Comparison of ENCODE assay signal across 1 cellular context in the genomic region with DNA sequence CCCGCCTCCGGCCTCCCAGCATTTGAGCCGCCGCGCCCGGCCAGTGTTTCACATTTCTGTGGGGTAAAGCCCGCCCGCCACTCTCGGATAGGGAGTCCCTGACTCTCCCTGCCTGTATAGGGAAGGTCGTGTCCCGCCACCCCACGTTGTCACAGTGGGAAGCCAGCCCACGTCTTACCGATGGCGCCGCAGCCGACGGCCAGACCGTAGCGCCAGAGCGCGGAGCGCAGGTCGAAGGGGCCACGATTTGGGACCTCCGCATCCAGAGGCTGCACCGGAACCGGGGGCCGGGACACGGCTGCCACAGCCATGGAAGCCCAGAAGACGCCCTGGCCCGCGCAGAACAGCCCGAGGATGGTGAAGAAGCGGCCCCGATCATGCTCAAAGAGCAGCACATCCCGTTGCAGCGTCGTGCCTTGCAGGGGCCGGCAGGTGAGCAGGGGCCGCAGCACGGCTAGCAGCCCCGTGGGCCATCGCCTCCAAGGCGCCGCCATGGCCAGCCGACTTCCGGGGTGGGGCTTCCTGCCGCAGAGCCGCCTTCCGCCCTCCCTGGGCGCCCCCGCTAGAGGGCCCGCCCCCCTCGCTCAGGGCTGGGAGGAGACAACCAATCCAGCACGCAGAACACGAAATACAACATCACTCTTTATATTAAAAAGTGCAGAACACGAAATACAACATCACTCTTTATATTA.
TF ChIP-seq lines count a peak whose summit lies in the region.

A gene with protein sequence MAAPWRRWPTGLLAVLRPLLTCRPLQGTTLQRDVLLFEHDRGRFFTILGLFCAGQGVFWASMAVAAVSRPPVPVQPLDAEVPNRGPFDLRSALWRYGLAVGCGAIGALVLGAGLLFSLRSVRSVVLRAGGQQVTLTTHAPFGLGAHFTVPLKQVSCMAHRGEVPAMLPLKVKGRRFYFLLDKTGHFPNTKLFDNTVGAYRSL (minus strand): TSS at position 506 of the 692 bp plus-strand sequence. CDS start 12 bp downstream, at position 494.

TF ChIP-seq in GM12878, 131 proteins besides CTCF, POLR2A, EP300 and RAD21 (continued from another document):
- TF ChIP-seq, protein P1, sequence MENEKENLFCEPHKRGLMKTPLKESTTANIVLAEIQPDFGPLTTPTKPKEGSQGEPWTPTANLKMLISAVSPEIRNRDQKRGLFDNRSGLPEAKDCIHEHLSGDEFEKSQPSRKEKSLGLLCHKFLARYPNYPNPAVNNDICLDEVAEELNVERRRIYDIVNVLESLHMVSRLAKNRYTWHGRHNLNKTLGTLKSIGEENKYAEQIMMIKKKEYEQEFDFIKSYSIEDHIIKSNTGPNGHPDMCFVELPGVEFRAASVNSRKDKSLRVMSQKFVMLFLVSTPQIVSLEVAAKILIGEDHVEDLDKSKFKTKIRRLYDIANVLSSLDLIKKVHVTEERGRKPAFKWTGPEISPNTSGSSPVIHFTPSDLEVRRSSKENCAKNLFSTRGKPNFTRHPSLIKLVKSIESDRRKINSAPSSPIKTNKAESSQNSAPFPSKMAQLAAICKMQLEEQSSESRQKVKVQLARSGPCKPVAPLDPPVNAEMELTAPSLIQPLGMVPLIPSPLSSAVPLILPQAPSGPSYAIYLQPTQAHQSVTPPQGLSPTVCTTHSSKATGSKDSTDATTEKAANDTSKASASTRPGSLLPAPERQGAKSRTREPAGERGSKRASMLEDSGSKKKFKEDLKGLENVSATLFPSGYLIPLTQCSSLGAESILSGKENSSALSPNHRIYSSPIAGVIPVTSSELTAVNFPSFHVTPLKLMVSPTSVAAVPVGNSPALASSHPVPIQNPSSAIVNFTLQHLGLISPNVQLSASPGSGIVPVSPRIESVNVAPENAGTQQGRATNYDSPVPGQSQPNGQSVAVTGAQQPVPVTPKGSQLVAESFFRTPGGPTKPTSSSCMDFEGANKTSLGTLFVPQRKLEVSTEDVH (IDR thresholded peaks at IDR 0.05; ENCODE audit: low read depth, partially characterized antibody): no peak
- no peak for TF ChIP-seq ZNF622 (IDR thresholded peaks at IDR 0.05)
- TF ChIP-seq SIX5 (IDR thresholded peaks at IDR 0.05; ENCODE audit: low read depth, low read length, severe bottlenecking): no peak
- TF ChIP-seq SMARCA5 (IDR thresholded peaks at IDR 0.05): peak; percentile 46; the same call in 1 of the 2 replicates
- peak; percentile 28 for TF ChIP-seq KLF5 (IDR thresholded peaks at IDR 0.05; ENCODE audit: partially characterized antibody)
- peak; percentile 89 for TF ChIP-seq BACH1 (IDR thresholded peaks at IDR 0.05; ENCODE audit: borderline replicate concordance)
- TF ChIP-seq TCF3 (IDR thresholded peaks at IDR 0.05; ENCODE audit: borderline replicate concordance, insufficient read depth, low read depth, low read length): no peak
- TF ChIP-seq, protein P2, sequence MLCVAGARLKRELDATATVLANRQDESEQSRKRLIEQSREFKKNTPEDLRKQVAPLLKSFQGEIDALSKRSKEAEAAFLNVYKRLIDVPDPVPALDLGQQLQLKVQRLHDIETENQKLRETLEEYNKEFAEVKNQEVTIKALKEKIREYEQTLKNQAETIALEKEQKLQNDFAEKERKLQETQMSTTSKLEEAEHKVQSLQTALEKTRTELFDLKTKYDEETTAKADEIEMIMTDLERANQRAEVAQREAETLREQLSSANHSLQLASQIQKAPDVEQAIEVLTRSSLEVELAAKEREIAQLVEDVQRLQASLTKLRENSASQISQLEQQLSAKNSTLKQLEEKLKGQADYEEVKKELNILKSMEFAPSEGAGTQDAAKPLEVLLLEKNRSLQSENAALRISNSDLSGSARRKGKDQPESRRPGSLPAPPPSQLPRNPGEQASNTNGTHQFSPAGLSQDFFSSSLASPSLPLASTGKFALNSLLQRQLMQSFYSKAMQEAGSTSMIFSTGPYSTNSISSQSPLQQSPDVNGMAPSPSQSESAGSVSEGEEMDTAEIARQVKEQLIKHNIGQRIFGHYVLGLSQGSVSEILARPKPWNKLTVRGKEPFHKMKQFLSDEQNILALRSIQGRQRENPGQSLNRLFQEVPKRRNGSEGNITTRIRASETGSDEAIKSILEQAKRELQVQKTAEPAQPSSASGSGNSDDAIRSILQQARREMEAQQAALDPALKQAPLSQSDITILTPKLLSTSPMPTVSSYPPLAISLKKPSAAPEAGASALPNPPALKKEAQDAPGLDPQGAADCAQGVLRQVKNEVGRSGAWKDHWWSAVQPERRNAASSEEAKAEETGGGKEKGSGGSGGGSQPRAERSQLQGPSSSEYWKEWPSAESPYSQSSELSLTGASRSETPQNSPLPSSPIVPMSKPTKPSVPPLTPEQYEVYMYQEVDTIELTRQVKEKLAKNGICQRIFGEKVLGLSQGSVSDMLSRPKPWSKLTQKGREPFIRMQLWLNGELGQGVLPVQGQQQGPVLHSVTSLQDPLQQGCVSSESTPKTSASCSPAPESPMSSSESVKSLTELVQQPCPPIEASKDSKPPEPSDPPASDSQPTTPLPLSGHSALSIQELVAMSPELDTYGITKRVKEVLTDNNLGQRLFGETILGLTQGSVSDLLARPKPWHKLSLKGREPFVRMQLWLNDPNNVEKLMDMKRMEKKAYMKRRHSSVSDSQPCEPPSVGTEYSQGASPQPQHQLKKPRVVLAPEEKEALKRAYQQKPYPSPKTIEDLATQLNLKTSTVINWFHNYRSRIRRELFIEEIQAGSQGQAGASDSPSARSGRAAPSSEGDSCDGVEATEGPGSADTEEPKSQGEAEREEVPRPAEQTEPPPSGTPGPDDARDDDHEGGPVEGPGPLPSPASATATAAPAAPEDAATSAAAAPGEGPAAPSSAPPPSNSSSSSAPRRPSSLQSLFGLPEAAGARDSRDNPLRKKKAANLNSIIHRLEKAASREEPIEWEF (IDR thresholded peaks at IDR 0.05; ENCODE audit: insufficient replicate concordance, low read depth, low read length): no peak
- no peak for TF ChIP-seq BMI1 (IDR thresholded peaks at IDR 0.05; ENCODE audit: borderline replicate concordance)
- peak; percentile 87; the same call in 2 of the 3 replicates for TF ChIP-seq POU2F2 (IDR thresholded peaks at IDR 0.05; ENCODE audit: borderline replicate concordance, low read depth, low read length)
- TF ChIP-seq, protein P3, sequence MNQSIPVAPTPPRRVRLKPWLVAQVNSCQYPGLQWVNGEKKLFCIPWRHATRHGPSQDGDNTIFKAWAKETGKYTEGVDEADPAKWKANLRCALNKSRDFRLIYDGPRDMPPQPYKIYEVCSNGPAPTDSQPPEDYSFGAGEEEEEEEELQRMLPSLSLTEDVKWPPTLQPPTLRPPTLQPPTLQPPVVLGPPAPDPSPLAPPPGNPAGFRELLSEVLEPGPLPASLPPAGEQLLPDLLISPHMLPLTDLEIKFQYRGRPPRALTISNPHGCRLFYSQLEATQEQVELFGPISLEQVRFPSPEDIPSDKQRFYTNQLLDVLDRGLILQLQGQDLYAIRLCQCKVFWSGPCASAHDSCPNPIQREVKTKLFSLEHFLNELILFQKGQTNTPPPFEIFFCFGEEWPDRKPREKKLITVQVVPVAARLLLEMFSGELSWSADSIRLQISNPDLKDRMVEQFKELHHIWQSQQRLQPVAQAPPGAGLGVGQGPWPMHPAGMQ (IDR thresholded peaks at IDR 0.05; ENCODE audit: borderline replicate concordance): no peak
- TF ChIP-seq, protein P4, sequence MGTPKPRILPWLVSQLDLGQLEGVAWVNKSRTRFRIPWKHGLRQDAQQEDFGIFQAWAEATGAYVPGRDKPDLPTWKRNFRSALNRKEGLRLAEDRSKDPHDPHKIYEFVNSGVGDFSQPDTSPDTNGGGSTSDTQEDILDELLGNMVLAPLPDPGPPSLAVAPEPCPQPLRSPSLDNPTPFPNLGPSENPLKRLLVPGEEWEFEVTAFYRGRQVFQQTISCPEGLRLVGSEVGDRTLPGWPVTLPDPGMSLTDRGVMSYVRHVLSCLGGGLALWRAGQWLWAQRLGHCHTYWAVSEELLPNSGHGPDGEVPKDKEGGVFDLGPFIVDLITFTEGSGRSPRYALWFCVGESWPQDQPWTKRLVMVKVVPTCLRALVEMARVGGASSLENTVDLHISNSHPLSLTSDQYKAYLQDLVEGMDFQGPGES (IDR thresholded peaks at IDR 0.05): no peak
- no peak for TF ChIP-seq KDM1A (IDR thresholded peaks at IDR 0.05; ENCODE audit: borderline replicate concordance)
- 0 out of 2 replicates have a peak, but pooled peaks have one; percentile 7 for TF ChIP-seq BCL11A (IDR thresholded peaks at IDR 0.05; ENCODE audit: low read depth, low read length)
- TF ChIP-seq ASH2L (IDR thresholded peaks at IDR 0.05; ENCODE audit: borderline replicate concordance, low read depth): peak; percentile 37; the same call in 1 of the 2 replicates
- TF ChIP-seq CREB1 (IDR thresholded peaks at IDR 0.05; ENCODE audit: low read depth): no peak; the same call in none of the 2 replicates
- TF ChIP-seq, protein P5, sequence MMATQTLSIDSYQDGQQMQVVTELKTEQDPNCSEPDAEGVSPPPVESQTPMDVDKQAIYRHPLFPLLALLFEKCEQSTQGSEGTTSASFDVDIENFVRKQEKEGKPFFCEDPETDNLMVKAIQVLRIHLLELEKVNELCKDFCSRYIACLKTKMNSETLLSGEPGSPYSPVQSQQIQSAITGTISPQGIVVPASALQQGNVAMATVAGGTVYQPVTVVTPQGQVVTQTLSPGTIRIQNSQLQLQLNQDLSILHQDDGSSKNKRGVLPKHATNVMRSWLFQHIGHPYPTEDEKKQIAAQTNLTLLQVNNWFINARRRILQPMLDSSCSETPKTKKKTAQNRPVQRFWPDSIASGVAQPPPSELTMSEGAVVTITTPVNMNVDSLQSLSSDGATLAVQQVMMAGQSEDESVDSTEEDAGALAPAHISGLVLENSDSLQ (IDR thresholded peaks at IDR 0.05): 0 out of 2 replicates have a peak, but pooled peaks have one; percentile 34
- peak; percentile 97 for TF ChIP-seq YY1 (IDR thresholded peaks at IDR 0.05; ENCODE audit: low read depth, low read length)
- peak; percentile 86 for TF ChIP-seq GABPA (IDR thresholded peaks at IDR 0.05; ENCODE audit: low read depth)
- TF ChIP-seq CEBPB (IDR thresholded peaks at IDR 0.05; ENCODE audit: borderline replicate concordance in 1 of 2, low read depth in 2 of 2, low read length in 2 of 2): no peak
- TF ChIP-seq PAX5 (IDR thresholded peaks at IDR 0.05; ENCODE audit: borderline replicate concordance, low read depth, low read length): peak; percentile 43; the same call in 1 of the 2 replicates
- TF ChIP-seq, protein P6, sequence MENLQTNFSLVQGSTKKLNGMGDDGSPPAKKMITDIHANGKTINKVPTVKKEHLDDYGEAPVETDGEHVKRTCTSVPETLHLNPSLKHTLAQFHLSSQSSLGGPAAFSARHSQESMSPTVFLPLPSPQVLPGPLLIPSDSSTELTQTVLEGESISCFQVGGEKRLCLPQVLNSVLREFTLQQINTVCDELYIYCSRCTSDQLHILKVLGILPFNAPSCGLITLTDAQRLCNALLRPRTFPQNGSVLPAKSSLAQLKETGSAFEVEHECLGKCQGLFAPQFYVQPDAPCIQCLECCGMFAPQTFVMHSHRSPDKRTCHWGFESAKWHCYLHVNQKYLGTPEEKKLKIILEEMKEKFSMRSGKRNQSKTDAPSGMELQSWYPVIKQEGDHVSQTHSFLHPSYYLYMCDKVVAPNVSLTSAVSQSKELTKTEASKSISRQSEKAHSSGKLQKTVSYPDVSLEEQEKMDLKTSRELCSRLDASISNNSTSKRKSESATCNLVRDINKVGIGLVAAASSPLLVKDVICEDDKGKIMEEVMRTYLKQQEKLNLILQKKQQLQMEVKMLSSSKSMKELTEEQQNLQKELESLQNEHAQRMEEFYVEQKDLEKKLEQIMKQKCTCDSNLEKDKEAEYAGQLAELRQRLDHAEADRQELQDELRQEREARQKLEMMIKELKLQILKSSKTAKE (IDR thresholded peaks at IDR 0.05; ENCODE audit: low read depth, poor library complexity, severe bottlenecking): no peak
- TF ChIP-seq CBX3 (IDR thresholded peaks at IDR 0.05; ENCODE audit: borderline replicate concordance, low read depth): no peak
- 0 out of 2 replicates have a peak, but pooled peaks have one; percentile 49 for TF ChIP-seq CBFB (IDR thresholded peaks at IDR 0.05; ENCODE audit: low read depth)
- peak in 1 of 2 experiments; percentile 43; a peak in 1 of 4 replicates for TF ChIP-seq SRF (IDR thresholded peaks at IDR 0.05; ENCODE audit: low read depth in 2 of 2, low read length in 2 of 2)
- 0 out of 2 replicates have a peak, but pooled peaks have one; percentile 45 for TF ChIP-seq NR2F1 (conservative IDR thresholded peaks at IDR 0.05)
- peak; percentile 84; the same call in 1 of the 2 replicates for TF ChIP-seq MTA3 (IDR thresholded peaks at IDR 0.05; ENCODE audit: borderline replicate concordance, low read length)
- no peak for TF ChIP-seq STAT1 (conservative IDR thresholded peaks at IDR 0.05)
- TF ChIP-seq HDAC6 (IDR thresholded peaks at IDR 0.05; ENCODE audit: unreplicated experiment): no peak
- TF ChIP-seq NR2C1 (IDR thresholded peaks at IDR 0.05): no peak
- TF ChIP-seq, protein P7, sequence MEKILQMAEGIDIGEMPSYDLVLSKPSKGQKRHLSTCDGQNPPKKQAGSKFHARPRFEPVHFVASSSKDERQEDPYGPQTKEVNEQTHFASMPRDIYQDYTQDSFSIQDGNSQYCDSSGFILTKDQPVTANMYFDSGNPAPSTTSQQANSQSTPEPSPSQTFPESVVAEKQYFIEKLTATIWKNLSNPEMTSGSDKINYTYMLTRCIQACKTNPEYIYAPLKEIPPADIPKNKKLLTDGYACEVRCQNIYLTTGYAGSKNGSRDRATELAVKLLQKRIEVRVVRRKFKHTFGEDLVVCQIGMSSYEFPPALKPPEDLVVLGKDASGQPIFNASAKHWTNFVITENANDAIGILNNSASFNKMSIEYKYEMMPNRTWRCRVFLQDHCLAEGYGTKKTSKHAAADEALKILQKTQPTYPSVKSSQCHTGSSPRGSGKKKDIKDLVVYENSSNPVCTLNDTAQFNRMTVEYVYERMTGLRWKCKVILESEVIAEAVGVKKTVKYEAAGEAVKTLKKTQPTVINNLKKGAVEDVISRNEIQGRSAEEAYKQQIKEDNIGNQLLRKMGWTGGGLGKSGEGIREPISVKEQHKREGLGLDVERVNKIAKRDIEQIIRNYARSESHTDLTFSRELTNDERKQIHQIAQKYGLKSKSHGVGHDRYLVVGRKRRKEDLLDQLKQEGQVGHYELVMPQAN (conservative IDR thresholded peaks at IDR 0.05): peak; percentile 93
- TF ChIP-seq CHD4 (IDR thresholded peaks at IDR 0.05): no peak
